23 cellular contexts compared by ENCODE assay signal in the genomic region with DNA sequence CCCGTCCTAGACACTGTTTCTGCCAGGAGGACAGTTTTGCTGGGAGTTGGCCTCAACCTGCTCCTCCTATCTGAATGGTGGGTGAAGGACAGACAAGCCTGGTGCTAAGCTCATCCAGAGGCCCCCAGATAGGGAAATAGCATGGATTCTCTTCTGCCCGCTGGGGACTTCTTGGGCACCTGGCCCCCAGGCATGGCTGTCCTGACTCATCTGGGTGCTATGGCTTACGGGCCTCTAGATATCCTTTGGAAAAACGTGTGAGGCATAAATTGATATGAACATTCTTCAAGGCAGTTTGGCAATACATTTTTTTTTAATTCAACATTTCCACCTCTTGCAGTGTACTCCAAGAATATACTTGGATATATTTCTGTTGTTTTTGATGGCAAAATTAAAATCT. TPM values are rescaled to one million over a fixed set of nuclear protein-coding genes. Genes with fewer than 3 reads are reported as not detected.
DNase-seq lines count a peak whose midpoint lies in the region; ATAC-seq, FAIRE-seq and TF ChIP-seq lines count a peak whose summit lies in the region.
"Had no signal": no experiment of that assay in that cellular context is flagged by ENCODE, and none has a peak within 500 bp of the region (broad histone marks: within the 10 kb centered on the region; RNA-seq: fewer than 3 reads in every experiment).

No MANE protein-coding gene starts in this region.

- no peak overlapping the region for H2AK5ac ChIP-seq in H1 (ENCODE audit: low read depth, low read length)

- H3K4me3 Mint-ChIP-seq in progenitor cell of endocrine pancreas (ENCODE audit: low read depth): no peak overlapping the region
- H3K4me3 Mint-ChIP-seq in activated CD4-positive, alpha-beta T cell treated with anti-CD3 and anti-CD28 coated beads, Interleukin-2, amount 10 ng/mL, durations not matched to agents 7 days and 5 days: no peak overlapping the region

- H3K36me3 ChIP-seq in KMS-11 (ENCODE audit: insufficient read depth): no peaks in the 10 kb centered on the region
- H3K36me3 ChIP-seq in H1 (ENCODE audit: control insufficient read depth in 2 of 4, insufficient read depth in 4 of 4, low read length in 3 of 4): no peaks in the 10 kb centered on the region
- peaks cover 0 to 11% (median 0%) of the 10 kb centered on the region in 6 donors for H3K36me3 ChIP-seq in spleen
- H3K36me3 ChIP-seq: BE2C, Peyer's patch, SJSA1 had no signal

- TF ChIP-seq CTCF in KMS-11 (conservative IDR thresholded peaks at IDR 0.05; ENCODE audit: low read depth, low read length) (no peak), H1 (IDR thresholded peaks at IDR 0.05; ENCODE audit: control extremely low read depth in 1 of 3, insufficient read depth in 1 of 3, low read depth in 1 of 3, low read length in 3 of 3) (no peak), spleen (IDR thresholded peaks at IDR 0.05 in 8 of 11, conservative IDR thresholded peaks at IDR 0.05 in 3 of 11) (no peak), progenitor cell of endocrine pancreas (IDR thresholded peaks at IDR 0.05; ENCODE audit: unreplicated experiment) (no peak)

- POLR2A ChIA-PET in H1 (lab: Charles Lee; ENCODE audit: partially characterized antibody): no interaction called here
- POLR2A ChIA-PET in activated CD4-positive, alpha-beta T cell treated with anti-CD3 and anti-CD28 coated beads, Interleukin-2, amount 10 ng/mL, durations not matched to agents 7 days and 5 days (lab: Charles Lee): no interaction called here

- H3K4me3 ChIP-seq in KMS-11 (IDR thresholded peaks at IDR 0.05; ENCODE audit: insufficient read depth, low read depth, low read length): no peak overlapping the region
- H3K4me3 ChIP-seq in H1 (ENCODE audit: extremely low read depth in 1 of 4, insufficient read depth in 2 of 4, low read depth in 3 of 4, low read length in 4 of 4): no peak overlapping the region
- peak overlapping the region in 2 of 8 donors; percentile 2 to 47 for H3K4me3 ChIP-seq in spleen
- H3K4me3 ChIP-seq: Peyer's patch, SJSA1 had no signal

- H3K79me1 ChIP-seq in H1 (ENCODE audit: low read depth, low read length): peaks cover 5% of the 10 kb centered on the region

- 91% methylated on average over 4 of the region's 4 CpGs; no CpG with 5 or more reads in 1 of the 2 experiments for WGBS in H1 (ENCODE audit: extremely low coverage in 1 of 2, insufficient coverage in 1 of 2, insufficient read length in 1 of 2, insufficient replicate concordance in 2 of 2, low coverage in 1 of 2, low lambda C conversion rate in 2 of 2, missing lambda C conversion rate in 1 of 2), 2 experiments
- WGBS in spleen, 5 donors: 86 to 96% (median 90%) methylated on average over 4 of the region's 4 CpGs

- H3K4me2 ChIP-seq in KMS-11 (peak overlapping the region; percentile 80), H1 (ENCODE audit: insufficient read depth in 1 of 2, low read depth in 2 of 2, low read length in 2 of 2) (no peak overlapping the region)

- H4K8ac ChIP-seq in H1 (ENCODE audit: extremely low read depth, insufficient read depth, low read length): no peak overlapping the region

- H3K18ac ChIP-seq in H1 (ENCODE audit: extremely low read depth, low read length): no peak overlapping the region

- no peak for ATAC-seq in HG02885 (IDR thresholded peaks at IDR 0.05; ENCODE audit: poor library complexity, unreplicated experiment)
- ATAC-seq: HCT116 had no signal

- no peak overlapping the region for H3K4ac ChIP-seq in H1 (replicated peaks; ENCODE audit: insufficient read length, low read depth, low read length)

- DNase-seq in ELR (ENCODE audit: low read depth): peak; percentile 58
- DNase-seq in H1 (ENCODE audit: low read depth in 1 of 2, low spot score in 2 of 2): no peak
- no peak for DNase-seq in spleen
- DNase-seq in SW480 (ENCODE audit: low spot score): no peak
- DNase-seq in progenitor cell of endocrine pancreas (ENCODE audit: low spot score, unreplicated experiment): no peak
- DNase-seq in activated CD4-positive, alpha-beta T cell treated with anti-CD3 and anti-CD28 coated beads, Interleukin-2, amount 10 ng/mL, durations not matched to agents 7 days and 5 days: no peak
- DNase-seq: BE2C; CD4-positive, CD25-positive, alpha-beta regulatory T cell; DMS79; GOT3; KBM-7; NCI-H1092; NCI-H1436; NCI-H187 treated with DMSO at 0.1 percent for 48 hours; NCI-H2227 treated with DMSO at 0.1 percent for 48 hours; NCI-H510A treated with DMSO at 0.1 percent for 48 hours; NCI-H748 treated with DMSO at 0.1 percent for 48 hours; Peyer's patch had no signal

- H3K4me1 ChIP-seq in KMS-11 (ENCODE audit: low read depth, poor library complexity, severe bottlenecking) (peaks cover 80% of the 10 kb centered on the region), H1 (replicated peaks in 1 of 4; ENCODE audit: control insufficient read depth in 3 of 4, insufficient read depth in 4 of 4, low read length in 3 of 4) (no peaks in the 10 kb centered on the region), spleen (peaks cover 0 to 43% (median 8%) of the 10 kb centered on the region in 6 donors)
- H3K4me1 ChIP-seq: BE2C, Peyer's patch had no signal

- no peaks in the 10 kb centered on the region for H3K27me3 Mint-ChIP-seq in progenitor cell of endocrine pancreas
- no peaks in the 10 kb centered on the region for H3K27me3 Mint-ChIP-seq in activated CD4-positive, alpha-beta T cell treated with anti-CD3 and anti-CD28 coated beads, Interleukin-2, amount 10 ng/mL, durations not matched to agents 7 days and 5 days
- H3K27me3 Mint-ChIP-seq: CD4-positive, CD25-positive, alpha-beta regulatory T cell had no signal

- H3K9me3 Mint-ChIP-seq in progenitor cell of endocrine pancreas (ENCODE audit: low read depth): no peaks in the 10 kb centered on the region
- no peaks in the 10 kb centered on the region for H3K9me3 Mint-ChIP-seq in activated CD4-positive, alpha-beta T cell treated with anti-CD3 and anti-CD28 coated beads, Interleukin-2, amount 10 ng/mL, durations not matched to agents 7 days and 5 days
- H3K9me3 Mint-ChIP-seq: CD4-positive, CD25-positive, alpha-beta regulatory T cell had no signal

- no peak overlapping the region for H4K5ac ChIP-seq in H1 (ENCODE audit: insufficient read length, low read depth, low read length)

- no peak overlapping the region for H3K56ac ChIP-seq in H1 (replicated peaks; ENCODE audit: insufficient read length, low read depth, low read length)

- no peak for FAIRE-seq in H1 (lab: Jason Lieb, UNC)
- FAIRE-seq: GM12891 had no signal

- H2AFZ ChIP-seq in KMS-11 (ENCODE audit: low read depth) (no peak overlapping the region), H1 (ENCODE audit: low read length) (no peak overlapping the region)

- intact Hi-C loops in spleen (cut with DNase I; ENCODE audit: low total_unique reads): no loop called here

- H3K14ac ChIP-seq in H1 (ENCODE audit: insufficient read length): no peak overlapping the region

- H4K20me1 ChIP-seq in KMS-11 (ENCODE audit: insufficient read depth): no peaks in the 10 kb centered on the region
- H4K20me1 ChIP-seq in H1 (replicated peaks in 1 of 2; ENCODE audit: control insufficient read depth in 1 of 2, insufficient read depth in 2 of 2, low read length in 2 of 2): peaks cover 0 to 7% of the 10 kb centered on the region in 2 experiments

- TF ChIP-seq RAD21 in H1 (IDR thresholded peaks at IDR 0.05 in 1 of 2, conservative IDR thresholded peaks at IDR 0.05 in 1 of 2; ENCODE audit: low read depth in 2 of 2, low read length in 2 of 2): no peak

- H2BK20ac ChIP-seq in H1 (ENCODE audit: low read length): no peak overlapping the region

- no peak overlapping the region for H2BK5ac ChIP-seq in H1 (ENCODE audit: low read depth, low read length)

- no peak for TF ChIP-seq EP300 in H1 (IDR thresholded peaks at IDR 0.05; ENCODE audit: borderline replicate concordance in 1 of 2, low read depth in 2 of 2, low read length in 2 of 2)

- H3K9ac ChIP-seq in KMS-11 (no peak overlapping the region), H1 (replicated peaks in 1 of 4; ENCODE audit: extremely low read depth in 1 of 4, low read depth in 3 of 4, low read length in 3 of 4) (no peak overlapping the region)

- H2BK120ac ChIP-seq in H1 (replicated peaks; ENCODE audit: low read depth, low read length): no peak overlapping the region

- no peak overlapping the region for H2BK12ac ChIP-seq in H1 (ENCODE audit: low read depth, low read length)

- CTCF ChIA-PET in H1 (lab: Charles Lee; ENCODE audit: partially characterized antibody): interaction anchor here (1.2 to 1.3 kb wide), 2 partner anchors 12 to 320 kb away, joined by 3 read pairs; no protein-coding TSS in a partner anchor
- CTCF ChIA-PET in activated CD4-positive, alpha-beta T cell treated with anti-CD3 and anti-CD28 coated beads, Interleukin-2, amount 10 ng/mL, durations not matched to agents 7 days and 5 days (lab: Charles Lee): interaction anchor here (0.7 kb wide), 1 partner anchor 284 kb away, joined by 3 read pairs; no protein-coding TSS in a partner anchor

- no peaks in the 10 kb centered on the region for H3K4me1 Mint-ChIP-seq in progenitor cell of endocrine pancreas (ENCODE audit: low read depth)
- peaks cover 30% of the 10 kb centered on the region for H3K4me1 Mint-ChIP-seq in activated CD4-positive, alpha-beta T cell treated with anti-CD3 and anti-CD28 coated beads, Interleukin-2, amount 10 ng/mL, durations not matched to agents 7 days and 5 days

- H3K9me3 ChIP-seq in H1 (ENCODE audit: insufficient read depth in 2 of 2, low read depth in 1 of 2, low read length in 1 of 2) (no peaks in the 10 kb centered on the region), spleen (no peaks in the 10 kb centered on the region)
- H3K9me3 ChIP-seq: BE2C, Peyer's patch, SJSA1 had no signal

- no peak overlapping the region for H3K27ac Mint-ChIP-seq in progenitor cell of endocrine pancreas
- no peak overlapping the region for H3K27ac Mint-ChIP-seq in activated CD4-positive, alpha-beta T cell treated with anti-CD3 and anti-CD28 coated beads, Interleukin-2, amount 10 ng/mL, durations not matched to agents 7 days and 5 days

- H4K91ac ChIP-seq in H1 (replicated peaks; ENCODE audit: insufficient read length, low read length): no peak overlapping the region

- H2BK15ac ChIP-seq in H1 (ENCODE audit: low read length): peak overlapping the region; percentile 8; the same call in 1 of the 2 replicates

- H3K36me3 Mint-ChIP-seq in progenitor cell of endocrine pancreas (ENCODE audit: insufficient read depth): no peaks in the 10 kb centered on the region
- no peaks in the 10 kb centered on the region for H3K36me3 Mint-ChIP-seq in activated CD4-positive, alpha-beta T cell treated with anti-CD3 and anti-CD28 coated beads, Interleukin-2, amount 10 ng/mL, durations not matched to agents 7 days and 5 days (ENCODE audit: low read depth)

- no peak overlapping the region for H3K23ac ChIP-seq in H1 (ENCODE audit: insufficient read length)

- no peak for TF ChIP-seq POLR2A in H1 (IDR thresholded peaks at IDR 0.05; ENCODE audit: control extremely low read depth in 1 of 2, low read depth in 2 of 2, low read length in 2 of 2)
- TF ChIP-seq POLR2A in spleen (IDR thresholded peaks at IDR 0.05): no peak

- H3K23me2 ChIP-seq in H1 (ENCODE audit: low read depth, low read length): no peaks in the 10 kb centered on the region

- H3K79me2 ChIP-seq in KMS-11 (ENCODE audit: insufficient read depth, low read depth): peaks cover 19% of the 10 kb centered on the region; the same call in 1 of the 2 replicates
- peaks cover 0 to 20% of the 10 kb centered on the region in 2 experiments; a peak in 2 of 4 replicates for H3K79me2 ChIP-seq in H1 (ENCODE audit: control insufficient read depth in 1 of 2, insufficient read depth in 2 of 2, low read length in 2 of 2)

- H3K27ac ChIP-seq in KMS-11 (peak overlapping the region; percentile 46; the same call in 1 of the 2 replicates), H1 (ENCODE audit: low read depth, low read length) (no peak overlapping the region), spleen (peak overlapping the region in 7 of 8 donors; percentile 67 to 89 (median 83))
- H3K27ac ChIP-seq: SJSA1 had no signal

- H3K27me3 ChIP-seq in KMS-11 (ENCODE audit: insufficient read depth, low read depth) (no peaks in the 10 kb centered on the region), H1 (replicated peaks in 1 of 4; ENCODE audit: control insufficient read depth in 3 of 4, extremely low read depth in 1 of 4, insufficient read depth in 3 of 4, low read length in 3 of 4) (no peaks in the 10 kb centered on the region), spleen (replicated peaks in 1 of 7) (no peaks in the 10 kb centered on the region)
- H3K27me3 ChIP-seq: BE2C, Peyer's patch, SJSA1 had no signal

RNA-seq across cellular contexts. Expression of a gene that starts 8.6 kb away (rescaled TPM):
- 19.4 and 23.2 TPM in 2 replicates for total RNA-seq in H1 (2021; fragmentation: NEBNext Ultra II Directional; extraction: Animal tissue kit (Norgen Biotek cat#: 25700))
- 6.8 and 9.2 TPM in 2 replicates for polyA plus RNA-seq in H1 (2011; rRNA removed)
- 11.0 TPM for polyA plus RNA-seq in H1 (2011; cell fraction: cytosol; rRNA removed)
- 11.4 TPM for polyA plus RNA-seq in H1 (2011; cell fraction: nucleus; rRNA removed)
- polyA plus RNA-seq in H1 (2012, experiment 1 of 2): 7.6 to 8.8 TPM (median 8.3 TPM) in 4 replicates
- 4.4 TPM for polyA plus RNA-seq in H1 (2012, experiment 2 of 2)
- polyA plus RNA-seq in H1 (2013, experiment 1 of 2): 8.5 TPM
- 6.4 TPM for polyA plus RNA-seq in H1 (2013, experiment 2 of 2)
- 17.1 and 21.0 TPM in 2 replicates for polyA minus RNA-seq in H1 (2011; rRNA and poly(A)+ RNA removed)
- 10.2 TPM for polyA minus RNA-seq in H1 (2011; cell fraction: cytosol; rRNA and poly(A)+ RNA removed)
- 14.1 TPM for polyA minus RNA-seq in H1 (2011; cell fraction: nucleus; rRNA and poly(A)+ RNA removed)
- 10 to 100 TPM; 23.7 to 46.6 (median 30.3) TPM for total RNA-seq in spleen
- polyA plus RNA-seq in spleen: 1 to 10 TPM; 1.1 to 5.0 (median 1.2) TPM
- 33.2 and 34.2 TPM in 2 replicates for total RNA-seq in progenitor cell of endocrine pancreas
- 10 to 100 TPM in 1 of 2 experiments, 1 to 10 TPM in 1; 8.2 to 10.7 TPM for total RNA-seq in activated CD4-positive, alpha-beta T cell treated with anti-CD3 and anti-CD28 coated beads, Interleukin-2, amount 10 ng/mL, durations not matched to agents 7 days and 5 days

RNA-seq across cellular contexts. Expression of a gene that starts 8.7 kb away (rescaled TPM):
- 47.8 and 53.2 TPM in 2 replicates for total RNA-seq in H1 (2021; fragmentation: NEBNext Ultra II Directional; extraction: Animal tissue kit (Norgen Biotek cat#: 25700))
- polyA plus RNA-seq in H1 (2011; rRNA removed): 51.6 and 59.9 TPM in 2 replicates
- 51.3 TPM for polyA plus RNA-seq in H1 (2011; cell fraction: cytosol; rRNA removed)
- polyA plus RNA-seq in H1 (2011; cell fraction: nucleus; rRNA removed): 31.1 TPM
- 34.7 to 41.9 TPM (median 36.2 TPM) in 4 replicates for polyA plus RNA-seq in H1 (2012, experiment 1 of 2)
- 40.1 TPM for polyA plus RNA-seq in H1 (2012, experiment 2 of 2)
- 34.2 TPM for polyA plus RNA-seq in H1 (2013, experiment 1 of 2)
- 35.7 TPM for polyA plus RNA-seq in H1 (2013, experiment 2 of 2)
- polyA minus RNA-seq in H1 (2011; rRNA and poly(A)+ RNA removed): 21.3 and 34.7 TPM in 2 replicates
- polyA minus RNA-seq in H1 (2011; cell fraction: cytosol; rRNA and poly(A)+ RNA removed): 15.2 TPM
- 16.9 TPM for polyA minus RNA-seq in H1 (2011; cell fraction: nucleus; rRNA and poly(A)+ RNA removed)
- 10 to 100 TPM; 22.8 to 39.5 (median 29.3) TPM for total RNA-seq in spleen
- 10 to 100 TPM; 23.9 to 35.2 (median 28.8) TPM for polyA plus RNA-seq in spleen
- 25.5 and 27.7 TPM in 2 replicates for total RNA-seq in progenitor cell of endocrine pancreas
- 10 to 100 TPM; 26.8 to 33.7 TPM for total RNA-seq in activated CD4-positive, alpha-beta T cell treated with anti-CD3 and anti-CD28 coated beads, Interleukin-2, amount 10 ng/mL, durations not matched to agents 7 days and 5 days

RNA-seq across cellular contexts. Expression of a gene that starts 51.8 kb away (rescaled TPM):
- 8.3 and 9.4 TPM in 2 replicates for total RNA-seq in H1 (2021; fragmentation: NEBNext Ultra II Directional; extraction: Animal tissue kit (Norgen Biotek cat#: 25700))
- polyA plus RNA-seq in H1 (2011; rRNA removed): 8.1 and 10.0 TPM in 2 replicates
- polyA plus RNA-seq in H1 (2011; cell fraction: cytosol; rRNA removed): 12.1 TPM
- 16.8 TPM for polyA plus RNA-seq in H1 (2011; cell fraction: nucleus; rRNA removed)
- polyA plus RNA-seq in H1 (2012, experiment 1 of 2): 7.1 to 9.9 TPM (median 8.8 TPM) in 4 replicates
- 3.8 TPM for polyA plus RNA-seq in H1 (2012, experiment 2 of 2)
- 7.7 TPM for polyA plus RNA-seq in H1 (2013, experiment 1 of 2)
- polyA plus RNA-seq in H1 (2013, experiment 2 of 2): 6.8 TPM
- 6.6 and 7.8 TPM in 2 replicates for polyA minus RNA-seq in H1 (2011; rRNA and poly(A)+ RNA removed)
- polyA minus RNA-seq in H1 (2011; cell fraction: cytosol; rRNA and poly(A)+ RNA removed): 6.6 TPM
- polyA minus RNA-seq in H1 (2011; cell fraction: nucleus; rRNA and poly(A)+ RNA removed): 15.0 TPM
- total RNA-seq in spleen: 10 to 100 TPM; 12.9 to 22.5 (median 17.2) TPM
- 10 to 100 TPM; 10.3 to 28.5 (median 18.6) TPM for polyA plus RNA-seq in spleen
- total RNA-seq in progenitor cell of endocrine pancreas: 14.9 and 16.5 TPM in 2 replicates
- 10 to 100 TPM; 14.8 to 18.8 TPM for total RNA-seq in activated CD4-positive, alpha-beta T cell treated with anti-CD3 and anti-CD28 coated beads, Interleukin-2, amount 10 ng/mL, durations not matched to agents 7 days and 5 days
